23 cellular contexts compared by ENCODE assay signal in genomic region chr7:143492799-143493568, GRCh38. TPM values are rescaled to one million over a fixed set of nuclear protein-coding genes. Genes with fewer than 3 reads are reported as not detected.
DNase-seq lines count a peak whose midpoint lies in the region; ATAC-seq, FAIRE-seq and TF ChIP-seq lines count a peak whose summit lies in the region.
"Had no signal": no experiment of that assay in that cellular context is flagged by ENCODE, and none has a peak within 500 bp of the region (broad histone marks: within the 10 kb centered on the region; RNA-seq: fewer than 3 reads in every experiment).

No MANE protein-coding gene starts in this region.

- CTCF ChIA-PET in GM10248 (lab: Yijun Ruan, JAX) = interaction anchor here (1.5 to 2.9 kb wide), 2 partner anchors 11 to 278 kb away, joined by 3 to 6 read pairs; no protein-coding TSS in a partner anchor

- no peak for FAIRE-seq in urothelium cell line (lab: Jason Lieb, UNC)
- FAIRE-seq: H1, islet of Langerhans had no signal

- peaks cover 7% of the 10 kb centered on the region for H3K36me3 Mint-ChIP-seq in stimulated activated naive CD8-positive, alpha-beta T cell treated with anti-CD3 and anti-CD28 coated beads, Interleukin-15, Interleukin-2, amounts not matched to agents 100 ng/mL and 50 ng/mL, for 24 hours (ENCODE audit: low read depth)

- no peaks in the 10 kb centered on the region for H3K9me3 Mint-ChIP-seq in stimulated activated naive CD8-positive, alpha-beta T cell treated with anti-CD3 and anti-CD28 coated beads, Interleukin-15, Interleukin-2, amounts not matched to agents 100 ng/mL and 50 ng/mL, for 24 hours
- H3K9me3 Mint-ChIP-seq in stimulated activated naive CD8-positive, alpha-beta T cell treated with anti-CD3 and anti-CD28 coated beads, Interleukin-15, amount 100 ng/mL, for 72 hours = no peaks in the 10 kb centered on the region
- H3K9me3 Mint-ChIP-seq: activated T-helper 1 cell treated with anti-CD3 and anti-CD28 coated beads, Interleukin-12 subunit alpha, Interleukin-12 subunit beta, Interleukin-2, Interleukin-4 antibody, amounts not matched to agents 30 ng/mL and 10 ng/mL and 1 ng/mL, durations not matched to agents 14 hours and 24 hours and 36 hours; T-helper 2 cell treated with Interferon-gamma antibody and Interleukin-4, amounts not matched to agents 5 μg/mL and 100 μg/mL, for 36 hours had no signal

- in situ Hi-C loops in ACHN (cut with HindIII; ENCODE audit: low pct_ligation_motif_present, low pct_unique_long_range_greater_than_20kb, low sequenced_read_pairs) = no loop called here

- no peak for DNase-seq in stimulated activated naive CD8-positive, alpha-beta T cell treated with anti-CD3 and anti-CD28 coated beads, Interleukin-15, amount 100 ng/mL, for 72 hours
- peak; percentile 42 for DNase-seq in fibroblast of peridontal ligament (ENCODE audit: extremely low read depth)
- DNase-seq in urothelium cell line (ENCODE audit: low spot score) = peak; percentile 12
- DNase-seq in GM10248 (ENCODE audit: extremely low spot score) = no peak
- no peak for DNase-seq in ACHN
- DNase-seq in A172 (ENCODE audit: low spot score) = no peak
- DNase-seq: activated CD4-positive, alpha-beta T cell treated with anti-CD3 and anti-CD28 coated beads for 4 hours; BE2C; DMS53; effector CD4-positive, alpha-beta T cell; NCI-H1092; NCI-H2171 treated with DMSO at 0.1 percent for 48 hours; SHP77; stimulated activated CD4-positive, alpha-beta T cell treated with anti-CD3 and anti-CD28 coated beads, Interleukin-4, amount 100 ng/mL, for 24 hours had no signal

- TF ChIP-seq CTCF in GM10248 (IDR thresholded peaks at IDR 0.05; ENCODE audit: control extremely low read depth, extremely low read depth, low read depth, missing control alignments) = no peak

- H3K27me3 Mint-ChIP-seq in stimulated activated naive CD8-positive, alpha-beta T cell treated with anti-CD3 and anti-CD28 coated beads, Interleukin-15, Interleukin-2, amounts not matched to agents 100 ng/mL and 50 ng/mL, for 24 hours = no peaks in the 10 kb centered on the region
- no peaks in the 10 kb centered on the region for H3K27me3 Mint-ChIP-seq in stimulated activated naive CD8-positive, alpha-beta T cell treated with anti-CD3 and anti-CD28 coated beads, Interleukin-15, amount 100 ng/mL, for 72 hours

- H3K4me3 Mint-ChIP-seq in stimulated activated naive CD8-positive, alpha-beta T cell treated with anti-CD3 and anti-CD28 coated beads, Interleukin-15, Interleukin-2, amounts not matched to agents 100 ng/mL and 50 ng/mL, for 24 hours = no peak overlapping the region
- peak overlapping the region in 1 of 2 donors; percentile 57 for H3K4me3 Mint-ChIP-seq in stimulated activated naive CD8-positive, alpha-beta T cell treated with anti-CD3 and anti-CD28 coated beads, Interleukin-15, amount 100 ng/mL, for 72 hours
- H3K4me3 Mint-ChIP-seq: activated T-helper 1 cell treated with anti-CD3 and anti-CD28 coated beads, Interleukin-12 subunit alpha, Interleukin-12 subunit beta, Interleukin-2, Interleukin-4 antibody, amounts not matched to agents 30 ng/mL and 10 ng/mL and 1 ng/mL, durations not matched to agents 14 hours and 24 hours and 36 hours; T-helper 2 cell treated with Interferon-gamma antibody and Interleukin-4, amounts not matched to agents 5 μg/mL and 100 μg/mL, for 36 hours had no signal

- POLR2A ChIA-PET in GM10248 (lab: Yijun Ruan, JAX) = no interaction called here

- peaks cover 37% of the 10 kb centered on the region for H3K4me1 Mint-ChIP-seq in stimulated activated naive CD8-positive, alpha-beta T cell treated with anti-CD3 and anti-CD28 coated beads, Interleukin-15, Interleukin-2, amounts not matched to agents 100 ng/mL and 50 ng/mL, for 24 hours (ENCODE audit: low read depth)
- H3K4me1 Mint-ChIP-seq in stimulated activated naive CD8-positive, alpha-beta T cell treated with anti-CD3 and anti-CD28 coated beads, Interleukin-15, amount 100 ng/mL, for 72 hours = peaks cover 57% of the 10 kb centered on the region

- H3K27ac Mint-ChIP-seq in stimulated activated naive CD8-positive, alpha-beta T cell treated with anti-CD3 and anti-CD28 coated beads, Interleukin-15, Interleukin-2, amounts not matched to agents 100 ng/mL and 50 ng/mL, for 24 hours = peak overlapping the region; percentile 75
- peak overlapping the region in 1 of 2 donors; percentile 23 for H3K27ac Mint-ChIP-seq in stimulated activated naive CD8-positive, alpha-beta T cell treated with anti-CD3 and anti-CD28 coated beads, Interleukin-15, amount 100 ng/mL, for 72 hours

- no peak for ATAC-seq in stimulated activated naive CD8-positive, alpha-beta T cell treated with anti-CD3 and anti-CD28 coated beads, Interleukin-15, amount 100 ng/mL, for 72 hours
- peak; percentile 13; the same call in 2 of the 3 replicates for ATAC-seq in SK-N-SH treated with all-trans-retinoic acid at 6 μM for 48 hours
- ATAC-seq: sciatic nerve had no signal

TF ChIP-seq in SK-N-SH treated with all-trans-retinoic acid at 6 μM for 48 hours, 23 proteins besides CTCF, POLR2A, EP300 and RAD21:
- no peak for TF ChIP-seq CSRNP3 (CRISPR knock-in tag; IDR thresholded peaks at IDR 0.05)
- no peak for TF ChIP-seq SNAI2 (CRISPR knock-in tag; IDR thresholded peaks at IDR 0.05)
- TF ChIP-seq CSDC2 (CRISPR knock-in tag; IDR thresholded peaks at IDR 0.05) = peak; percentile 55; the same call in 1 of the 2 replicates
- TF ChIP-seq ZNF565 (CRISPR knock-in tag; conservative IDR thresholded peaks at IDR 0.05; ENCODE audit: low read depth) = no peak
- no peak for TF ChIP-seq TCF4 (CRISPR knock-in tag; IDR thresholded peaks at IDR 0.05; ENCODE audit: borderline replicate concordance)
- no peak for TF ChIP-seq ZFP30 (CRISPR knock-in tag; IDR thresholded peaks at IDR 0.05)
- no peak for TF ChIP-seq OSR1 (CRISPR knock-in tag; IDR thresholded peaks at IDR 0.05)
- TF ChIP-seq ZC3H10 (CRISPR knock-in tag; IDR thresholded peaks at IDR 0.05) = 0 out of 2 replicates have a peak, but pooled peaks have one; percentile 14

RNA-seq across cellular contexts. Expression of gene TAS2R41, which starts 15.3 kb away (rescaled TPM):
- total RNA-seq in A172 (2014; rRNA removed; shearing (Covaris generic)) = not detected in 2 replicates
- total RNA-seq: activated T-helper 1 cell treated with anti-CD3 and anti-CD28 coated beads, Interleukin-12 subunit alpha, Interleukin-12 subunit beta, Interleukin-2, Interleukin-4 antibody, amounts not matched to agents 30 ng/mL and 10 ng/mL and 1 ng/mL, durations not matched to agents 14 hours and 24 hours and 36 hours; glomerular endothelial cell; H1; sciatic nerve; ureter had no signal

RNA-seq across cellular contexts. Expression of gene TAS2R60, which starts 49.7 kb away (rescaled TPM):
- total RNA-seq in A172 (2014; rRNA removed; shearing (Covaris generic)) = not detected in 2 replicates
- total RNA-seq: activated T-helper 1 cell treated with anti-CD3 and anti-CD28 coated beads, Interleukin-12 subunit alpha, Interleukin-12 subunit beta, Interleukin-2, Interleukin-4 antibody, amounts not matched to agents 30 ng/mL and 10 ng/mL and 1 ng/mL, durations not matched to agents 14 hours and 24 hours and 36 hours; glomerular endothelial cell had no signal

Comparison
In these comparisons a context has a peak if more than half of its experiments do, and no peak if none do; other contexts are left out.
1. DNase-seq: peak in fibroblast of peridontal ligament (single experiment) and urothelium cell line (single experiment); none in stimulated activated naive CD8-positive, alpha-beta T cell treated with anti-CD3 and anti-CD28 coated beads, Interleukin-15, amount 100 ng/mL, for 72 hours (0 of 2), GM10248 (single experiment), ACHN (single experiment) and A172 (single experiment).